19 cellular contexts compared by ENCODE assay signal in genomic region chr17:72811976-72812687, GRCh38.
A peak's percentile ranks its signal among the peaks of the same experiment; 100 is the strongest.
DNase-seq lines count a peak whose midpoint lies in the region; ATAC-seq, FAIRE-seq and TF ChIP-seq lines count a peak whose summit lies in the region.
"Had no signal": no experiment of that assay in that cellular context is flagged by ENCODE, and none has a peak within 500 bp of the region (broad histone marks: within the 10 kb centered on the region; RNA-seq: fewer than 3 reads in every experiment).

No MANE protein-coding gene starts in this region.

- CTCF ChIA-PET in HCT116 (lab: Charles Lee), result no interaction called here

- H3K9me3 ChIP-seq in HCT116 (ENCODE audit: control insufficient read depth in 1 of 2, insufficient read depth in 1 of 2, low read depth in 1 of 2, low read length in 2 of 2), result peaks cover 3 to 6% of the 10 kb centered on the region in 2 experiments; a peak in 2 of 4 replicates
- H3K9me3 ChIP-seq: SJCRH30 had no signal

- BruUV-seq in HCT116 (replicated peaks; lab: Mats Ljungman, UMichigan), result no TSS peak

- H3K4me1 ChIP-seq in HCT116 (ENCODE audit: control insufficient read depth in 1 of 2, insufficient read depth in 2 of 2, low read length in 2 of 2), result peaks cover 0 to 11% of the 10 kb centered on the region in 2 experiments; a peak in 2 of 4 replicates
- H3K4me1 ChIP-seq: A549, SJCRH30 had no signal

- H3K36me3 ChIP-seq in HCT116 (ENCODE audit: control insufficient read depth in 1 of 2, insufficient read depth in 2 of 2, low read length in 2 of 2), result no peaks in the 10 kb centered on the region
- H3K36me3 ChIP-seq: SJCRH30 had no signal

- no peak overlapping the region for H3K4me3 ChIP-seq in HCT116 (replicated peaks in 1 of 2; ENCODE audit: low read depth in 1 of 2, low read length in 2 of 2)
- H3K4me3 ChIP-seq in fibroblast of mammary gland (ENCODE audit: control insufficient read depth, low read depth, low read length), result no peak overlapping the region
- H3K4me3 ChIP-seq: A549, SJCRH30 had no signal

- TF ChIP-seq POLR2A in HCT116 (IDR thresholded peaks at IDR 0.05; ENCODE audit: borderline replicate concordance, extremely low read depth, insufficient read depth, insufficient read length) (no peak), GM12891 (IDR thresholded peaks at IDR 0.05; ENCODE audit: low read depth, low read length) (no peak)

- no peaks in the 10 kb centered on the region for H3K27me3 ChIP-seq in HCT116 (ENCODE audit: insufficient read depth, low read length)
- H3K27me3 ChIP-seq: SJCRH30 had no signal

- RAD21 ChIA-PET in HCT116 (lab: Charles Lee; ENCODE audit: low non-redundant PET in 1 of 2, low total read pairs in 2 of 2, uncharacterized antibody in 2 of 2, unreplicated experiment in 2 of 2), result no interaction called here

- TF ChIP-seq CTCF in HCT116 (IDR thresholded peaks at IDR 0.05 in 2 of 3, conservative IDR thresholded peaks at IDR 0.05 in 1 of 3; ENCODE audit: borderline replicate concordance in 1 of 3, insufficient read depth in 1 of 3, low read depth in 2 of 3, low read length in 2 of 3), result no peak
- TF ChIP-seq CTCF in fibroblast of mammary gland (conservative IDR thresholded peaks at IDR 0.05; ENCODE audit: control insufficient read depth, insufficient read depth, low read depth, low read length), result no peak

- no peaks in the 10 kb centered on the region for H4K20me1 ChIP-seq in HCT116 (ENCODE audit: insufficient read depth)

- H3K4me2 ChIP-seq in HCT116 (ENCODE audit: low read length), result peak overlapping the region; percentile 19; the same call in 1 of the 2 replicates
- H3K4me2 ChIP-seq: A549 had no signal

- H3K79me2 ChIP-seq in HCT116 (ENCODE audit: insufficient read depth, low read length), result no peaks in the 10 kb centered on the region

- no peak overlapping the region for H2AFZ ChIP-seq in HCT116 (ENCODE audit: low read depth, low read length, poor library complexity, severe bottlenecking)

- POLR2A ChIA-PET in HCT116 (lab: Charles Lee), result no interaction called here

- no peak overlapping the region for H3K27ac ChIP-seq in HCT116 (ENCODE audit: low read depth, low read length)
- H3K27ac ChIP-seq: A549, SJCRH30 had no signal

- no peak for ATAC-seq in HCT116
- ATAC-seq in sciatic nerve, result peak; percentile 87
- ATAC-seq in GM21423 (IDR thresholded peaks at IDR 0.05; ENCODE audit: unreplicated experiment), result no peak
- ATAC-seq: A549 had no signal

- DNase-seq in HCT116 (ENCODE audit: low read depth, low spot score) (no peak), OCI-M1 (lab: John Stamatoyannopoulos, UW) (peak; percentile 78), fibroblast of mammary gland (ENCODE audit: low read depth) (peak; percentile 10), sciatic nerve (ENCODE audit: low spot score) (no peak), dedifferentiated amniotic fluid mesenchymal stem cell (ENCODE audit: extremely low spot score) (no peak), GM12891 (ENCODE audit: insufficient read length, low spot score) (no peak)
- DNase-seq: MM.1S, NCI-H1417, NCI-H1694 treated with DMSO at 0.1 percent for 48 hours, NCI-H2081 treated with DMSO at 0.1 percent for 48 hours, NCI-H2171 treated with DMSO at 0.1 percent for 48 hours, NCI-H524 treated with DMSO at 0.1 percent for 48 hours, NCI-H82 had no signal

- H3K9me2 ChIP-seq in HCT116 (ENCODE audit: insufficient read depth), result no peaks in the 10 kb centered on the region

- intact Hi-C loops in HCT116 (cut with micrococcal nuclease), result no loop called here
- intact Hi-C loops in sciatic nerve (cut with DNase I), result no loop called here

- H3K9ac ChIP-seq in HCT116 (ENCODE audit: low read length), result no peak overlapping the region

- TF ChIP-seq RAD21 in HCT116 (IDR thresholded peaks at IDR 0.05; ENCODE audit: low read depth), result no peak

- FAIRE-seq in GM12891 (lab: Jason Lieb, UNC), result no peak
- FAIRE-seq: A549, G401.6, GM19239, RCC 7860 had no signal

TF ChIP-seq in HCT116, 20 proteins besides CTCF, POLR2A, EP300 and RAD21:
- no peak for TF ChIP-seq CBX3 (IDR thresholded peaks at IDR 0.05; ENCODE audit: low read depth)

TF ChIP-seq in GM12891, 5 proteins besides CTCF, POLR2A, EP300 and RAD21:
- TF ChIP-seq TAF1 (IDR thresholded peaks at IDR 0.05; ENCODE audit: low read depth, low read length) (no peak), SPI1 (IDR thresholded peaks at IDR 0.05; ENCODE audit: low read depth, low read length) (no peak), PAX5 (IDR thresholded peaks at IDR 0.05; ENCODE audit: insufficient read depth, low read length, severe bottlenecking) (no peak)

Comparison
In these comparisons a context has a peak if more than half of its experiments do, and no peak if none do; other contexts are left out.
1. DNase-seq: peak in OCI-M1 (single experiment) and fibroblast of mammary gland (single experiment); none in HCT116 (single experiment), sciatic nerve (single experiment), dedifferentiated amniotic fluid mesenchymal stem cell (single experiment) and GM12891 (single experiment).